In the genomic region with DNA sequence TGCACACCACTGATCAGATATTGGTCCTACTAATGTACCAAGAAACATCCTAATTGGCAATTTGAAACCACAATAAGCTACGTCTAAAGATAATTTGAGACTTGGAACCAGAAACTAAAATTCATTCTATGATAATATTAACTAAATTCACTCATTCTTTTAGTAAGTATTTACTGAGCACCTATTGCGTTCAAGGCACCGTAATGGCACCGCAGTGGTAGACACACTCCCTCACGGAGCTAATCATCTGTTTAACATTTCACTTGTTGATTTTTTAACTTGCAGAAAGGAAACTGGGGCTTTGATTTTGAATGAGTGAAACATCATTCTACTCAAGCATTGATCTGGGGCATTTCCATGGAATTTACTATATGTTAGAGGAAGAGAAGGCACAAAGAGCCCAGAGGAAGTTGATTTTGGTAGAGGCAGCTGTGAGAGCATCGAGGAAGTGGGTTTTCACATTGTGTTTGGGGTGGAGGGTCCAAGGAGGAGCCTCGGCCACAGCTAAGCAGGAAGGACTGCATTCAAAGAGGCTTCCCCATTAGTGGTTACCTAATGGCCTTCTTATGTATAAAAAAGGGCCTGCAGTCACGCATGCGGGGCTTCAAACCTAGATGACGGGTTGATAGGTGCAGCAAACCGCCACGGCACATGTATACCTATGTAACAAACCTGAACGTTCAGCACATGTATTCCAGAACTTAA, we compare ENCODE assay signal across 7 cellular contexts. TPM values are rescaled to one million over a fixed set of nuclear protein-coding genes. Genes with fewer than 3 reads are reported as not detected.
DNase-seq lines count a peak whose midpoint lies in the region; ATAC-seq, FAIRE-seq and TF ChIP-seq lines count a peak whose summit lies in the region.

No MANE protein-coding gene starts in this region.

- peaks cover 38% of the 10 kb centered on the region for H3F3A ChIP-seq in GM23248 (ENCODE audit: insufficient read depth)

- in situ Hi-C loops in GM23248 (cut with MboI) = loop anchor here (25.0 kb wide), 1 partner anchor 370 kb away; no protein-coding TSS in a partner anchor

- no peak for TF ChIP-seq EP300 in H1 (IDR thresholded peaks at IDR 0.05; ENCODE audit: borderline replicate concordance in 1 of 2, low read depth in 2 of 2, low read length in 2 of 2)

- peak overlapping the region; percentile 75 for H3K27ac ChIP-seq in GM23248
- H3K27ac ChIP-seq in RWPE1 = peak overlapping the region; percentile 92
- H3K27ac ChIP-seq in H1 (ENCODE audit: low read depth, low read length) = no peak overlapping the region
- no peak overlapping the region for H3K27ac ChIP-seq in Karpas-422 (ENCODE audit: low read length)

- CTCF ChIA-PET in RWPE1 (lab: Yijun Ruan, JAX) = interaction anchor here (1.4 kb wide), 1 partner anchor 8 kb away, joined by 3 read pairs; no protein-coding TSS in a partner anchor
- CTCF ChIA-PET in H1 (lab: Charles Lee; ENCODE audit: partially characterized antibody) = interaction anchor here (0.6 to 3.8 kb wide), 13 partner anchors 10 to 353 kb away, joined by 3 to 16 read pairs (median 4); no protein-coding TSS in a partner anchor

- DNase-seq in GM23248 (no peak), RWPE1 (ENCODE audit: low spot score) (no peak), H1 (ENCODE audit: low read depth in 1 of 2, low spot score in 2 of 2) (no peak), NCI-H2227 (lab: John Stamatoyannopoulos, UW; ENCODE audit: unreplicated experiment) (no peak), Karpas-422 (no peak)
- peak; percentile 48 for DNase-seq in stimulated activated CD8-positive, alpha-beta memory T cell treated with anti-CD3 and anti-CD28 coated beads, Interleukin-4, amount 100 ng/mL, for 48 hours

- H2AFZ ChIP-seq in GM23248 (no peak overlapping the region), H1 (ENCODE audit: low read length) (no peak overlapping the region), Karpas-422 (ENCODE audit: low read length) (no peak overlapping the region)

- TF ChIP-seq POLR2A in H1 (IDR thresholded peaks at IDR 0.05; ENCODE audit: control extremely low read depth in 1 of 2, low read depth in 2 of 2, low read length in 2 of 2) = no peak

- H3K23ac ChIP-seq in H1 (ENCODE audit: insufficient read length) = no peak overlapping the region

- FAIRE-seq in H1 (lab: Jason Lieb, UNC) = no peak

- ATAC-seq in HG03045 (IDR thresholded peaks at IDR 0.05; ENCODE audit: unreplicated experiment) = no peak

- TF ChIP-seq RAD21 in H1 (IDR thresholded peaks at IDR 0.05 in 1 of 2, conservative IDR thresholded peaks at IDR 0.05 in 1 of 2; ENCODE audit: low read depth in 2 of 2, low read length in 2 of 2) = no peak

- H3K36me3 ChIP-seq in GM23248 (ENCODE audit: low read depth) (no peaks in the 10 kb centered on the region), H1 (ENCODE audit: control insufficient read depth in 2 of 4, insufficient read depth in 4 of 4, low read length in 3 of 4) (no peaks in the 10 kb centered on the region), Karpas-422 (ENCODE audit: insufficient read depth, low read length) (no peaks in the 10 kb centered on the region)

- no peak for TF ChIP-seq CTCF in RWPE1 (conservative IDR thresholded peaks at IDR 0.05; ENCODE audit: low read depth)
- no peak for TF ChIP-seq CTCF in H1 (IDR thresholded peaks at IDR 0.05; ENCODE audit: control extremely low read depth in 1 of 3, insufficient read depth in 1 of 3, low read depth in 1 of 3, low read length in 3 of 3)

- peaks cover 9% of the 10 kb centered on the region; the same call in 1 of the 2 replicates for H4K20me1 ChIP-seq in GM23248 (ENCODE audit: insufficient read depth)
- peaks cover 0 to 34% of the 10 kb centered on the region in 2 experiments for H4K20me1 ChIP-seq in H1 (replicated peaks in 1 of 2; ENCODE audit: control insufficient read depth in 1 of 2, insufficient read depth in 2 of 2, low read length in 2 of 2)
- H4K20me1 ChIP-seq in Karpas-422 (ENCODE audit: insufficient read depth, low read depth, low read length) = peaks cover 59% of the 10 kb centered on the region

- H3K79me2 ChIP-seq in GM23248 (ENCODE audit: insufficient read depth) (peaks cover 81% of the 10 kb centered on the region), H1 (ENCODE audit: control insufficient read depth in 1 of 2, insufficient read depth in 2 of 2, low read length in 2 of 2) (peaks cover 5 to 89% of the 10 kb centered on the region in 2 experiments; a peak in 3 of 4 replicates), Karpas-422 (ENCODE audit: low read length) (no peaks in the 10 kb centered on the region)

- H3K9ac ChIP-seq in GM23248 (no peak overlapping the region), H1 (replicated peaks in 1 of 4; ENCODE audit: extremely low read depth in 1 of 4, low read depth in 3 of 4, low read length in 3 of 4) (no peak overlapping the region), Karpas-422 (ENCODE audit: low read length) (no peak overlapping the region)

- no peak overlapping the region for H3K4ac ChIP-seq in H1 (replicated peaks; ENCODE audit: insufficient read length, low read depth, low read length)

- H4K5ac ChIP-seq in H1 (ENCODE audit: insufficient read length, low read depth, low read length) = no peak overlapping the region

- H3K18ac ChIP-seq in H1 (ENCODE audit: extremely low read depth, low read length) = no peak overlapping the region

- no peak overlapping the region for H3K56ac ChIP-seq in H1 (replicated peaks; ENCODE audit: insufficient read length, low read depth, low read length)

- WGBS in GM23248 (ENCODE audit: low coverage in 1 of 2, low lambda C conversion rate in 2 of 2, missing lambda C conversion rate in 2 of 2), 2 experiments = 91 to 92% methylated on average over 13 of the region's 13 CpGs
- WGBS in H1 (ENCODE audit: extremely low coverage in 1 of 2, insufficient coverage in 1 of 2, insufficient read length in 1 of 2, insufficient replicate concordance in 2 of 2, low coverage in 1 of 2, low lambda C conversion rate in 2 of 2, missing lambda C conversion rate in 1 of 2), 2 experiments = 85% methylated on average over 13 of the region's 13 CpGs; no CpG with 5 or more reads in 1 of the 2 experiments

- peaks cover 20% of the 10 kb centered on the region for H3K79me1 ChIP-seq in H1 (ENCODE audit: low read depth, low read length)

- H2BK120ac ChIP-seq in H1 (replicated peaks; ENCODE audit: low read depth, low read length) = no peak overlapping the region

- H2AK5ac ChIP-seq in H1 (ENCODE audit: low read depth, low read length) = 0 out of 2 replicates have a peak overlapping the region, but pooled peaks have one; percentile 40

- POLR2A ChIA-PET in RWPE1 (lab: Yijun Ruan, JAX; ENCODE audit: low non-redundant PET) = no interaction called here
- POLR2A ChIA-PET in H1 (lab: Charles Lee; ENCODE audit: partially characterized antibody) = interaction anchor here (0.5 to 1.3 kb wide), 5 partner anchors 10 to 315 kb away, joined by 3 to 5 read pairs (median 3); no protein-coding TSS in a partner anchor

- no peak overlapping the region for H3K14ac ChIP-seq in H1 (ENCODE audit: insufficient read length)

- no peaks in the 10 kb centered on the region for H3K9me2 ChIP-seq in GM23248 (ENCODE audit: insufficient read depth)
- H3K9me2 ChIP-seq in Karpas-422 (replicated peaks; ENCODE audit: insufficient read depth, low read length) = no peaks in the 10 kb centered on the region

- no peak overlapping the region for H2BK15ac ChIP-seq in H1 (ENCODE audit: low read length)

- H3K9me3 ChIP-seq in GM23248 (ENCODE audit: low read depth) (no peaks in the 10 kb centered on the region), H1 (ENCODE audit: insufficient read depth in 2 of 2, low read depth in 1 of 2, low read length in 1 of 2) (no peaks in the 10 kb centered on the region), Karpas-422 (ENCODE audit: low read length) (no peaks in the 10 kb centered on the region)

- H4K91ac ChIP-seq in H1 (replicated peaks; ENCODE audit: insufficient read length, low read length) = no peak overlapping the region

- peaks cover 49% of the 10 kb centered on the region for H3K4me1 ChIP-seq in GM23248 (ENCODE audit: insufficient read depth)
- H3K4me1 ChIP-seq in H1 (replicated peaks in 1 of 4; ENCODE audit: control insufficient read depth in 3 of 4, insufficient read depth in 4 of 4, low read length in 3 of 4) = peaks cover 0 to 15% (median 7%) of the 10 kb centered on the region in 4 experiments; a peak in 6 of 7 replicates
- peaks cover 36% of the 10 kb centered on the region for H3K4me1 ChIP-seq in Karpas-422 (ENCODE audit: low read length)

- no peak overlapping the region for H2BK12ac ChIP-seq in H1 (ENCODE audit: low read depth, low read length)

- H2BK20ac ChIP-seq in H1 (ENCODE audit: low read length) = no peak overlapping the region

- H3K27me3 ChIP-seq in GM23248 (replicated peaks; ENCODE audit: insufficient read depth) = no peaks in the 10 kb centered on the region
- no peaks in the 10 kb centered on the region for H3K27me3 ChIP-seq in H1 (replicated peaks in 1 of 4; ENCODE audit: control insufficient read depth in 3 of 4, extremely low read depth in 1 of 4, insufficient read depth in 3 of 4, low read length in 3 of 4)
- no peaks in the 10 kb centered on the region for H3K27me3 ChIP-seq in Karpas-422 (ENCODE audit: low read length)

- H3K4me2 ChIP-seq in GM23248 (ENCODE audit: unreplicated experiment) (peak overlapping the region; percentile 50), H1 (ENCODE audit: insufficient read depth in 1 of 2, low read depth in 2 of 2, low read length in 2 of 2) (no peak overlapping the region), Karpas-422 (ENCODE audit: low read depth, low read length, poor library complexity, severe bottlenecking) (no peak overlapping the region)

- no peaks in the 10 kb centered on the region for H3K23me2 ChIP-seq in H1 (ENCODE audit: low read depth, low read length)

- H4K8ac ChIP-seq in H1 (ENCODE audit: extremely low read depth, insufficient read depth, low read length) = no peak overlapping the region

- 0 out of 2 replicates have a peak overlapping the region, but pooled peaks have one; percentile 41 for H2BK5ac ChIP-seq in H1 (ENCODE audit: low read depth, low read length)

- no peak overlapping the region for H3K4me3 ChIP-seq in GM23248
- H3K4me3 ChIP-seq in H1 (ENCODE audit: extremely low read depth in 1 of 4, insufficient read depth in 2 of 4, low read depth in 3 of 4, low read length in 4 of 4) = no peak overlapping the region
- no peak overlapping the region for H3K4me3 ChIP-seq in Karpas-422 (ENCODE audit: low read length)

RNA-seq across cellular contexts. Expression of a gene that starts 7.1 kb away (rescaled TPM):
- total RNA-seq in GM23248 (2014; rRNA removed; shearing (Covaris generic)) = 21.1 and 24.1 TPM in 2 replicates
- polyA plus RNA-seq in GM23248 (2016; fragmentation: Nextera tagmentation; extraction: Ambion mirVana) (3.3 and 3.4 TPM in 2 replicates), H1 (2011; rRNA removed) (29.7 and 38.2 TPM in 2 replicates)
- total RNA-seq in H1 (2021; fragmentation: NEBNext Ultra II Directional; extraction: Animal tissue kit (Norgen Biotek cat#: 25700)) = 73.8 and 78.9 TPM in 2 replicates
- 28.4 TPM for polyA plus RNA-seq in H1 (2011; cell fraction: cytosol; rRNA removed)
- polyA plus RNA-seq in H1 (2011; cell fraction: nucleus; rRNA removed) = 54.3 TPM
- polyA plus RNA-seq in H1 (2012, experiment 1 of 2) = 39.8 to 47.1 TPM (median 45.5 TPM) in 4 replicates
- polyA plus RNA-seq in H1 (2012, experiment 2 of 2) = 36.6 TPM
- 43.6 TPM for polyA plus RNA-seq in H1 (2013, experiment 1 of 2)
- 46.5 TPM for polyA plus RNA-seq in H1 (2013, experiment 2 of 2)
- polyA minus RNA-seq in H1 (2011; rRNA and poly(A)+ RNA removed) = 30.4 and 36.4 TPM in 2 replicates
- polyA minus RNA-seq in H1 (2011; cell fraction: cytosol; rRNA and poly(A)+ RNA removed) = 22.6 TPM
- 22.7 TPM for polyA minus RNA-seq in H1 (2011; cell fraction: nucleus; rRNA and poly(A)+ RNA removed)
- 6.1 and 9.6 TPM in 2 replicates for total RNA-seq in Karpas-422 (2014; rRNA removed; shearing (Covaris generic); ENCODE audit: low replicate concordance)

Comparison
In these comparisons a context has a peak if more than half of its experiments do, and no peak if none do; other contexts are left out.
1. H3K27ac ChIP-seq: peak in GM23248 (single experiment) and RWPE1 (single experiment); none in H1 (single experiment) and Karpas-422 (single experiment).